In genomic region chr1:22553104-22553880, GRCh38 we compare ENCODE assay signal across 18 cellular contexts. TPM values are rescaled to one million over a fixed set of nuclear protein-coding genes. Genes with fewer than 3 reads are reported as not detected.
DNase-seq lines count a peak whose midpoint lies in the region; ATAC-seq, FAIRE-seq and TF ChIP-seq lines count a peak whose summit lies in the region.
"Had no signal": no experiment of that assay in that cellular context is flagged by ENCODE, and none has a peak within 500 bp of the region (broad histone marks: within the 10 kb centered on the region; RNA-seq: fewer than 3 reads in every experiment).

No MANE protein-coding gene starts in this region.

- DNase-seq in BE2C (peak; percentile 42), Panc1 (ENCODE audit: low read depth, low spot score) (no peak), left colon (peak in 1 of 2 donors; percentile 37), pancreas (peak in 5 of 6 donors; percentile 55 to 68 (median 66)), NCI-H748 treated with DMSO at 0.1 percent for 48 hours (lab: John Stamatoyannopoulos, UW) (no peak)
- DNase-seq: ACHN; C1 segment of cervical spinal cord; Calu3; CD4-positive, alpha-beta T cell; DMS 273 treated with DMSO at 0.1 percent for 48 hours; GOT3; HFFc6 had no signal

- H3K27ac ChIP-seq in Panc1 (ENCODE audit: low read length) (no peak overlapping the region), pancreas (no peak overlapping the region)

- FAIRE-seq in pancreas (lab: Jason Lieb, UNC), result no peak

- WGBS in pancreas, 2 donors, result 18 to 24% methylated on average over 17 to 18 of the region's 18 CpGs

- H3K36me3 ChIP-seq in BE2C (no peaks in the 10 kb centered on the region), Panc1 (ENCODE audit: control insufficient read depth, insufficient read depth, low read length) (no peaks in the 10 kb centered on the region), pancreas (no peaks in the 10 kb centered on the region)
- H3K36me3 ChIP-seq: HAP-1 had no signal

- POLR2A ChIA-PET in Panc1 (lab: Charles Lee), result no interaction called here

- ATAC-seq in Panc1 (0 out of 2 replicates have a peak, but pooled peaks have one; percentile 26), left colon (peak; percentile 44), pancreas (peak; percentile 70 to 90 (median 78)), HG02798 (IDR thresholded peaks at IDR 0.05; ENCODE audit: poor library complexity, unreplicated experiment) (no peak), GM18519 (IDR thresholded peaks at IDR 0.05; ENCODE audit: low FRiP score, unreplicated experiment) (no peak)

- H3K9me3 ChIP-seq in BE2C, result no peaks in the 10 kb centered on the region
- H3K9me3 ChIP-seq in Panc1 (ENCODE audit: control insufficient read depth, insufficient read depth, low read depth, low read length), result no peaks in the 10 kb centered on the region
- no peaks in the 10 kb centered on the region for H3K9me3 ChIP-seq in pancreas
- H3K9me3 ChIP-seq: HAP-1 had no signal

- in situ Hi-C loops in Panc1 (cut with HindIII; ENCODE audit: low pct_unique_long_range_greater_than_20kb, low sequenced_read_pairs), result no loop called here

- TF ChIP-seq CTCF in BE2C (IDR thresholded peaks at IDR 0.05; ENCODE audit: low read depth, low read length) (no peak), Panc1 (IDR thresholded peaks at IDR 0.05) (no peak), pancreas (IDR thresholded peaks at IDR 0.05) (no peak)

- peaks cover 18% of the 10 kb centered on the region for H3K4me1 ChIP-seq in BE2C
- H3K4me1 ChIP-seq in Panc1 (ENCODE audit: control insufficient read depth, insufficient read depth, low read length), result no peaks in the 10 kb centered on the region
- peaks cover 0 to 4% (median 0%) of the 10 kb centered on the region in 3 donors for H3K4me1 ChIP-seq in pancreas
- H3K4me1 ChIP-seq: HAP-1 had no signal

- no peaks in the 10 kb centered on the region for H3K27me3 ChIP-seq in BE2C
- no peaks in the 10 kb centered on the region for H3K27me3 ChIP-seq in Panc1 (ENCODE audit: control insufficient read depth, insufficient read depth, low read length)
- no peaks in the 10 kb centered on the region for H3K27me3 ChIP-seq in pancreas

- CTCF ChIA-PET in Panc1 (lab: Charles Lee), result no interaction called here

- intact Hi-C loops in Panc1 (cut with micrococcal nuclease; ENCODE audit: unreplicated experiment), result no loop called here
- intact Hi-C loops in left colon (cut with DNase I, micrococcal nuclease), result no loop called here
- intact Hi-C loops in pancreas (cut with DNase I), result no loop called here

- H3K4me3 ChIP-seq in BE2C (ENCODE audit: low read depth, low read length) (no peak overlapping the region), Panc1 (ENCODE audit: low read depth in 2 of 2, low read length in 2 of 2) (no peak overlapping the region), pancreas (no peak overlapping the region)
- H3K4me3 ChIP-seq: HAP-1 had no signal

- no TSS peak for BruUV-seq in Panc1 (replicated peaks; lab: Mats Ljungman, UMichigan)

RNA-seq across cellular contexts. Expression of gene EPHA8, which starts 10.0 kb away (rescaled TPM):
- 11.8 TPM for polyA plus RNA-seq in BE2C (2012; ENCODE audit: insufficient read depth, insufficient read length, low read depth)
- total RNA-seq in Panc1 (2021; ENCODE audit: unreplicated experiment) (not detected), left colon (not detected), pancreas (1 to 10 TPM in 3 of 6 donors, under 1 TPM in 3; 0.57 to 2.4 (median 0.86) TPM)
- polyA plus RNA-seq in Panc1 (2012; ENCODE audit: insufficient read length), result not detected
- 1 to 10 TPM; 2.7 to 8.1 TPM for polyA plus RNA-seq in pancreas
- total RNA-seq: A172; Calu3; CD4-positive, alpha-beta T cell; Daoy; HFFc6 had no signal
- polyA plus RNA-seq: IgD-negative memory B cell had no signal

Comparison
In these comparisons a context has a peak if more than half of its experiments do, and no peak if none do; other contexts are left out.
1. DNase-seq: peak in BE2C (single experiment) and pancreas (5 of 6); none in Panc1 (single experiment) and NCI-H748 treated with DMSO at 0.1 percent for 48 hours (single experiment).
2. ATAC-seq: peak in Panc1 (single experiment), left colon (single experiment) and pancreas (4 of 4); none in HG02798 (single experiment) and GM18519 (single experiment).